27 cellular contexts compared by ENCODE assay signal in genomic region chr3:169339386-169339785, GRCh38.
"Had no signal": no experiment of that assay in that cellular context is flagged by ENCODE, and none has a peak within 500 bp of the region (broad histone marks: within the 10 kb centered on the region; RNA-seq: fewer than 3 reads in every experiment).

No MANE protein-coding gene starts in this region.

- H3K4me3 ChIP-seq: stomach, suprapubic skin, testis, thoracic aorta, thyroid gland, tibial artery, tibial nerve, transverse colon, upper lobe of left lung, upper lobe of right lung, uterus, vagina had no signal

- H3K4me1 ChIP-seq: suprapubic skin, testis, thyroid gland, tibial artery, tibial nerve, upper lobe of right lung, uterus had no signal

- H3K27me3 Mint-ChIP-seq: stimulated activated memory B cell treated with anti-CD40 and anti-IgM and Interleukin-4, amounts not matched to agents 10 μg/mL and 1 μg/mL and 100 μg/mL, for 72 hours; stimulated activated naive B cell treated with anti-CD40 and anti-IgM and Interleukin-4, amounts not matched to agents 10 μg/mL and 1 μg/mL and 100 μg/mL, for 72 hours; stimulated activated naive CD8-positive, alpha-beta T cell treated with anti-CD3 and anti-CD28 coated beads, Interleukin-15, amount 100 ng/mL, for 72 hours; type B pancreatic cell had no signal

- ATAC-seq: stimulated activated effector memory CD8-positive, alpha-beta T cell treated with anti-CD3 and anti-CD28 coated beads, Interleukin-12 subunit alpha, Interleukin-12 subunit beta, amount 100 ng/mL, for 72 hours; stimulated activated memory B cell treated with anti-CD40 and anti-IgM and Interleukin-4, amounts not matched to agents 10 μg/mL and 1 μg/mL and 100 μg/mL, for 72 hours; stimulated activated naive B cell treated with anti-CD40 and anti-IgM and Interleukin-4, amounts not matched to agents 10 μg/mL and 1 μg/mL and 100 μg/mL, for 72 hours; stimulated activated naive CD8-positive, alpha-beta T cell treated with anti-CD3 and anti-CD28 coated beads, Interleukin-15, amount 100 ng/mL, for 72 hours; stimulated activated naive CD8-positive, alpha-beta T cell treated with anti-CD3 and anti-CD28 coated beads, Interleukin-15, Interleukin-2, amounts not matched to agents 100 U/mL and 50 U/mL, for 24 hours; upper lobe of right lung had no signal

- H3K27me3 ChIP-seq: stomach, suprapubic skin, testis, thyroid gland, tibial artery, tibial nerve, transverse colon, upper lobe of left lung, upper lobe of right lung, vagina had no signal

- H3K4me3 Mint-ChIP-seq: stimulated activated effector memory CD8-positive, alpha-beta T cell treated with anti-CD3 and anti-CD28 coated beads, Interleukin-12 subunit alpha, Interleukin-12 subunit beta, amount 100 ng/mL, for 72 hours; stimulated activated memory B cell treated with anti-CD40 and anti-IgM and Interleukin-4, amounts not matched to agents 10 μg/mL and 1 μg/mL and 100 μg/mL, for 72 hours; stimulated activated naive B cell treated with anti-CD40 and anti-IgM and Interleukin-4, amounts not matched to agents 10 μg/mL and 1 μg/mL and 100 μg/mL, for 72 hours; stimulated activated naive CD8-positive, alpha-beta T cell treated with anti-CD3 and anti-CD28 coated beads, Interleukin-15, amount 100 ng/mL, for 72 hours; stimulated activated naive CD8-positive, alpha-beta T cell treated with anti-CD3 and anti-CD28 coated beads, Interleukin-15, Interleukin-2, amounts not matched to agents 100 ng/mL and 50 ng/mL, for 24 hours; type B pancreatic cell had no signal

- H3K9me3 Mint-ChIP-seq: stimulated activated effector memory CD8-positive, alpha-beta T cell treated with anti-CD3 and anti-CD28 coated beads, Interleukin-12 subunit alpha, Interleukin-12 subunit beta, amount 100 ng/mL, for 72 hours; stimulated activated memory B cell treated with anti-CD40 and anti-IgM and Interleukin-4, amounts not matched to agents 10 μg/mL and 1 μg/mL and 100 μg/mL, for 72 hours; stimulated activated naive B cell treated with anti-CD40 and anti-IgM and Interleukin-4, amounts not matched to agents 10 μg/mL and 1 μg/mL and 100 μg/mL, for 72 hours; stimulated activated naive CD8-positive, alpha-beta T cell treated with anti-CD3 and anti-CD28 coated beads, Interleukin-15, amount 100 ng/mL, for 72 hours; stimulated activated naive CD8-positive, alpha-beta T cell treated with anti-CD3 and anti-CD28 coated beads, Interleukin-15, Interleukin-2, amounts not matched to agents 100 ng/mL and 50 ng/mL, for 24 hours had no signal

- H3K9me3 ChIP-seq: stomach, suprapubic skin, testis, thoracic aorta, thyroid gland, tibial artery, tibial nerve, transverse colon, upper lobe of left lung, upper lobe of right lung, uterus, vagina had no signal

- H3K27ac ChIP-seq: suprapubic skin, testis, thoracic aorta, thyroid gland, tibial artery, tibial nerve, transverse colon, upper lobe of left lung, upper lobe of right lung, uterus, vagina had no signal

- H3K36me3 ChIP-seq: stomach, suprapubic skin, thoracic aorta, thyroid gland, tibial artery, tibial nerve, transverse colon, upper lobe of left lung, upper lobe of right lung, uterus, vagina had no signal

- H3K36me3 Mint-ChIP-seq: stimulated activated effector memory CD8-positive, alpha-beta T cell treated with anti-CD3 and anti-CD28 coated beads, Interleukin-12 subunit alpha, Interleukin-12 subunit beta, amount 100 ng/mL, for 72 hours; stimulated activated memory B cell treated with anti-CD40 and anti-IgM and Interleukin-4, amounts not matched to agents 10 μg/mL and 1 μg/mL and 100 μg/mL, for 72 hours; stimulated activated naive B cell treated with anti-CD40 and anti-IgM and Interleukin-4, amounts not matched to agents 10 μg/mL and 1 μg/mL and 100 μg/mL, for 72 hours; type B pancreatic cell had no signal

- H3K27ac Mint-ChIP-seq: stimulated activated effector memory CD8-positive, alpha-beta T cell treated with anti-CD3 and anti-CD28 coated beads, Interleukin-12 subunit alpha, Interleukin-12 subunit beta, amount 100 ng/mL, for 72 hours; stimulated activated memory B cell treated with anti-CD40 and anti-IgM and Interleukin-4, amounts not matched to agents 10 μg/mL and 1 μg/mL and 100 μg/mL, for 72 hours; stimulated activated naive B cell treated with anti-CD40 and anti-IgM and Interleukin-4, amounts not matched to agents 10 μg/mL and 1 μg/mL and 100 μg/mL, for 72 hours; stimulated activated naive CD8-positive, alpha-beta T cell treated with anti-CD3 and anti-CD28 coated beads, Interleukin-15, amount 100 ng/mL, for 72 hours; stimulated activated naive CD8-positive, alpha-beta T cell treated with anti-CD3 and anti-CD28 coated beads, Interleukin-15, Interleukin-2, amounts not matched to agents 100 ng/mL and 50 ng/mL, for 24 hours; type B pancreatic cell had no signal

- DNase-seq: stimulated activated CD4-positive, alpha-beta T cell treated with anti-CD3 and anti-CD28 coated beads, Interleukin-2, amount 100 ng/mL, for 48 hours; stimulated activated CD4-positive, alpha-beta T cell treated with anti-CD3 and anti-CD28 coated beads, Interleukin-4, amount 100 ng/mL, for 1 hour; stimulated activated CD4-positive, alpha-beta T cell treated with anti-CD3 and anti-CD28 coated beads, Interleukin-4, amount 100 ng/mL, for 24 hours; stimulated activated CD4-positive, alpha-beta T cell treated with anti-CD3 and anti-CD28 coated beads, Interleukin-4, amount 100 ng/mL, for 4 hours; stimulated activated CD8-positive, alpha-beta memory T cell treated with anti-CD3 and anti-CD28 coated beads, Interleukin-4, amount 100 ng/mL, for 48 hours; stimulated activated naive B cell treated with anti-CD40 and anti-IgM and Interleukin-4, amounts not matched to agents 10 μg/mL and 1 μg/mL and 100 μg/mL, for 72 hours; stimulated activated naive CD4-positive, alpha-beta T cell; stimulated activated naive CD4-positive, alpha-beta T cell treated with Interleukin-2 at 50 U/mL for 16 hours; stimulated activated naive CD8-positive, alpha-beta T cell treated with anti-CD3 and anti-CD28 coated beads, Interleukin-15, amount 100 ng/mL, for 72 hours; stimulated activated naive CD8-positive, alpha-beta T cell treated with anti-CD3 and anti-CD28 coated beads, Interleukin-15, Interleukin-2, amounts not matched to agents 100 U/mL and 50 U/mL, for 24 hours; stomach; substantia nigra; testis; thyroid gland; tibial artery; transverse colon; upper lobe of left lung; upper lobe of right lung; uterus had no signal

- H3K4me1 Mint-ChIP-seq: stimulated activated effector memory CD8-positive, alpha-beta T cell treated with anti-CD3 and anti-CD28 coated beads, Interleukin-12 subunit alpha, Interleukin-12 subunit beta, amount 100 ng/mL, for 72 hours; stimulated activated memory B cell treated with anti-CD40 and anti-IgM and Interleukin-4, amounts not matched to agents 10 μg/mL and 1 μg/mL and 100 μg/mL, for 72 hours; stimulated activated naive B cell treated with anti-CD40 and anti-IgM and Interleukin-4, amounts not matched to agents 10 μg/mL and 1 μg/mL and 100 μg/mL, for 72 hours; stimulated activated naive CD8-positive, alpha-beta T cell treated with anti-CD3 and anti-CD28 coated beads, Interleukin-15, amount 100 ng/mL, for 72 hours had no signal
